Comparison of ENCODE assay signal across 15 cellular contexts in the genomic region with DNA sequence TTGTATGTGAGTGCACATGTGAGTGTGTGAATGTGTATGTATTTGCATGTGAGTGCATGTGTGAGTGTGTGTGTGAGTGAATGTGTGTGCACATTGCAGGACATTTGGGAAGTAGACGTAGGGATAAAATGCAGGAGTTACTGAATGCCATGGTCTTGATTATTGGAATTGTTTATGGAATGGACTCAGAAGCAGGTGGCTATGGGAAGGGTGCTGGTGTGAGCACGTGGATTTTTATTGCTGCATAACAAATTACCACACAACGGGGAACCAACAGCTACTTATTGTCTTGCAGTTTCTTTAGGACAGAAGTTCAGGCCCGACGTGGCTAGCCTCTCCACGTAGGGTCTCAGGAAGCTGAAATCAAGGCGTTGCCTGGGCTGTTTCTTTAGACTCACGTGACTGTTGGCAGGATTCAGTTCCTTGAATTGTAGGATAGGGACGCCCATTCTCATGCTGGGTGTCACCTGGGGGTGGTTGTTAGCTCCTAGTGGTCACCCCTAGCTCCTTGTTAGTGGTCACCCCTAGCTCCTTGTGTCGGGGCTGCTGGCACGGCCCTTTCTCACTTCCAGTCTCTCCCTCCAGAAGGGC. TPM values are rescaled to one million over a fixed set of nuclear protein-coding genes. Genes with fewer than 3 reads are reported as not detected.
DNase-seq lines count a peak whose midpoint lies in the region; ATAC-seq, FAIRE-seq and TF ChIP-seq lines count a peak whose summit lies in the region.
"Had no signal": no experiment of that assay in that cellular context is flagged by ENCODE, and none has a peak within 500 bp of the region (broad histone marks: within the 10 kb centered on the region; RNA-seq: fewer than 3 reads in every experiment).

No MANE protein-coding gene starts in this region.

- peak overlapping the region in 7 of 12 donors; percentile 26 to 75 (median 59) for H3K27ac ChIP-seq in heart left ventricle
- H3K27ac ChIP-seq in K562 (ENCODE audit: extremely low read depth, low read depth, low read length) = no peak overlapping the region
- no peak overlapping the region for H3K27ac ChIP-seq in neuronal stem cell (replicated peaks; ENCODE audit: low read length)
- H3K27ac ChIP-seq in substantia nigra (ENCODE audit: low read depth, low read length, poor library complexity, severe bottlenecking) = no peak overlapping the region
- H3K27ac ChIP-seq: BLaER1 treated with 17β-estradiol and CSF1 and Interleukin-3, amounts not matched to agents 10 nM and 100 nM had no signal

- no peak overlapping the region for H3K23ac ChIP-seq in neuronal stem cell (ENCODE audit: low read depth, low read length, poor library complexity)

- no peak overlapping the region for H3K18ac ChIP-seq in neuronal stem cell (ENCODE audit: low read length)

- no peaks in the 10 kb centered on the region for H3K79me1 ChIP-seq in neuronal stem cell (ENCODE audit: low read depth, low read length)

- no peak for TF ChIP-seq RAD21 in K562 (CRISPR knock-in tag; conservative IDR thresholded peaks at IDR 0.05 in 1 of 2, IDR thresholded peaks at IDR 0.05 in 1 of 2)

- no peak for TF ChIP-seq POLR2A in heart left ventricle (IDR thresholded peaks at IDR 0.05)
- TF ChIP-seq POLR2A in K562 (conservative IDR thresholded peaks at IDR 0.05) = no peak

- no peak overlapping the region for H4K91ac ChIP-seq in neuronal stem cell (ENCODE audit: low read depth, low read length, poor library complexity)

- H3K36me3 ChIP-seq in heart left ventricle (no peaks in the 10 kb centered on the region), K562 (ENCODE audit: control insufficient read depth, insufficient read depth, low read length) (no peaks in the 10 kb centered on the region), neuronal stem cell (replicated peaks in 1 of 2; ENCODE audit: control insufficient read depth in 2 of 2, insufficient read depth in 2 of 2, low read length in 2 of 2) (peaks cover 0 to 3% of the 10 kb centered on the region in 2 donors)
- H3K36me3 ChIP-seq: BLaER1 treated with 17β-estradiol and CSF1 and Interleukin-3, amounts not matched to agents 10 nM and 100 nM had no signal

- H2BK120ac ChIP-seq in neuronal stem cell (ENCODE audit: low read depth, low read length) = no peak overlapping the region

- H3K9me3 ChIP-seq in heart left ventricle (no peaks in the 10 kb centered on the region), K562 (replicated peaks; ENCODE audit: control insufficient read depth, insufficient read depth, low read depth, low read length) (no peaks in the 10 kb centered on the region; the same call in 1 of the 2 replicates), neuronal stem cell (replicated peaks in 1 of 2; ENCODE audit: control insufficient read depth in 2 of 2, insufficient read depth in 1 of 2, low read depth in 1 of 2, low read length in 2 of 2) (peaks cover 0 to 3% of the 10 kb centered on the region in 2 donors)
- H3K9me3 ChIP-seq: BLaER1 treated with 17β-estradiol and CSF1 and Interleukin-3, amounts not matched to agents 10 nM and 100 nM had no signal

- FAIRE-seq in HTR-8/SVneo (lab: Jason Lieb, UNC) (peak; percentile 95), K562 (lab: Jason Lieb, UNC) (no peak)
- FAIRE-seq: H54 had no signal

- H3K14ac ChIP-seq in neuronal stem cell (ENCODE audit: low read length) = peak overlapping the region; percentile 42

- in situ Hi-C loops in K562 (cut with MboI) = no loop called here

- H3K9me1 ChIP-seq in K562 (ENCODE audit: control insufficient read depth, insufficient read depth, low read length) = no peaks in the 10 kb centered on the region

- ATAC-seq in heart left ventricle (peak; percentile 7 to 59 (median 26)), Right ventricle myocardium superior (ENCODE audit: poor library complexity) (no peak), K562 (no peak)
- ATAC-seq: HCT116 had no signal

- no peak overlapping the region for H2AFZ ChIP-seq in K562 (ENCODE audit: low read depth, low read length)
- H2AFZ ChIP-seq in neuronal stem cell (ENCODE audit: low read length) = no peak overlapping the region

- no peaks in the 10 kb centered on the region; the same call in 1 of the 2 replicates for H4K20me1 ChIP-seq in K562 (replicated peaks; ENCODE audit: control insufficient read depth, insufficient read depth, low read length)
- H4K20me1 ChIP-seq: BLaER1 treated with 17β-estradiol and CSF1 and Interleukin-3, amounts not matched to agents 10 nM and 100 nM had no signal

- H2BK15ac ChIP-seq in neuronal stem cell (ENCODE audit: low read length) = no peak overlapping the region

- H3K4me1 ChIP-seq in heart left ventricle (peaks cover 0 to 49% (median 20%) of the 10 kb centered on the region in 12 donors), K562 (replicated peaks in 1 of 2; ENCODE audit: control insufficient read depth in 2 of 2, insufficient read depth in 2 of 2, low read length in 2 of 2) (no peaks in the 10 kb centered on the region), neuronal stem cell (ENCODE audit: control insufficient read depth in 2 of 2, insufficient read depth in 1 of 2, low read depth in 1 of 2, low read length in 2 of 2) (peaks cover 0 to 8% of the 10 kb centered on the region in 2 donors)

- CTCF ChIA-PET in K562 (lab: Yijun Ruan, JAX; ENCODE audit: low intra/inter-chr PET ratio) = interaction anchor here (0.5 kb wide), 1 partner anchor 335 kb away, joined by 3 read pairs; no protein-coding TSS in a partner anchor

- DNase-seq in heart left ventricle = peak in 2 of 5 donors; percentile 39 to 53
- DNase-seq in Right ventricle myocardium superior = no peak
- DNase-seq in HTR-8/SVneo (ENCODE audit: insufficient read length, low spot score) = no peak
- no peak for DNase-seq in K562 (ENCODE audit: extremely low read depth in 1 of 4, low spot score in 3 of 4)
- DNase-seq in neuronal stem cell (ENCODE audit: low spot score) = no peak
- DNase-seq in substantia nigra (lab: John Stamatoyannopoulos, UW) = no peak
- no peak for DNase-seq in NCI-H2029 treated with DMSO at 0.1 percent for 48 hours (lab: John Stamatoyannopoulos, UW)
- no peak for DNase-seq in NCI-H774 (lab: John Stamatoyannopoulos, UW)
- DNase-seq: ACHN; CD4-positive, CD25-positive, alpha-beta regulatory T cell; DMS53 had no signal

- POLR2A ChIA-PET in K562 (lab: Yijun Ruan, JAX) = no interaction called here

- no peak overlapping the region for H2BK12ac ChIP-seq in neuronal stem cell (ENCODE audit: low read length)

- H3K27me3 ChIP-seq in heart left ventricle (no peaks in the 10 kb centered on the region), K562 (ENCODE audit: control insufficient read depth in 2 of 2, insufficient read depth in 2 of 2, low read length in 2 of 2) (peaks cover 17 to 54% of the 10 kb centered on the region in 2 experiments; a peak in 4 of 5 replicates), neuronal stem cell (ENCODE audit: control insufficient read depth in 3 of 3, insufficient read depth in 3 of 3, low read depth in 1 of 3, low read length in 3 of 3) (peaks cover 0 to 22% (median 2%) of the 10 kb centered on the region in 3 experiments)

- TF ChIP-seq EP300 in K562 (IDR thresholded peaks at IDR 0.05; ENCODE audit: low read length) = no peak

- H3K4me2 ChIP-seq in K562 (ENCODE audit: insufficient read depth, low read length) = no peak overlapping the region
- H3K4me2 ChIP-seq in neuronal stem cell (ENCODE audit: insufficient read depth, low read length, poor library complexity, severe bottlenecking) = no peak overlapping the region

- H3K9ac ChIP-seq in K562 (ENCODE audit: insufficient read depth in 1 of 2, low read depth in 2 of 2, low read length in 2 of 2) = no peak overlapping the region
- H3K9ac ChIP-seq in neuronal stem cell (ENCODE audit: low read depth, low read length, poor library complexity) = peak overlapping the region; percentile 65
- H3K9ac ChIP-seq: BLaER1 treated with 17β-estradiol and CSF1 and Interleukin-3, amounts not matched to agents 10 nM and 100 nM had no signal

- no peak overlapping the region for H3K4me3 ChIP-seq in heart left ventricle
- H3K4me3 ChIP-seq in K562 = no peak overlapping the region
- peak overlapping the region in 1 of 2 donors; percentile 54 for H3K4me3 ChIP-seq in neuronal stem cell (ENCODE audit: low read length in 2 of 2)
- H3K4me3 ChIP-seq: BLaER1 treated with 17β-estradiol and CSF1 and Interleukin-3, amounts not matched to agents 10 nM and 100 nM had no signal

- no peak overlapping the region for H4K8ac ChIP-seq in neuronal stem cell (ENCODE audit: low read depth, low read length)

- no peak overlapping the region for H2AK5ac ChIP-seq in neuronal stem cell (ENCODE audit: low read depth, low read length)

- intact Hi-C loops in heart left ventricle (cut with DNase I) (loop anchor here in 8 of 10 donors (5.0 to 10.0 kb wide), 9 partner anchors 88 to 348 kb away; no protein-coding TSS in a partner anchor), Right ventricle myocardium superior (cut with DNase I) (no loop called here), K562 (cut with micrococcal nuclease) (no loop called here)

- TF ChIP-seq CTCF in heart left ventricle (IDR thresholded peaks at IDR 0.05) = no peak
- TF ChIP-seq CTCF in K562 (IDR thresholded peaks at IDR 0.05 in 2 of 3, conservative IDR thresholded peaks at IDR 0.05 in 1 of 3; ENCODE audit: insufficient read depth in 2 of 3, low read depth in 1 of 3, low read length in 3 of 3) = no peak

- whole genome bisulfite sequencing in heart left ventricle, 4 donors = 63 to 92% (median 75%) methylated on average over 11 of the region's 11 CpGs
- 1% methylated on average over 11 of the region's 11 CpGs for WGBS in K562 (ENCODE audit: insufficient coverage, low coverage, missing lambda C conversion rate)
- no CpG with 5 or more reads among the region's 11 CpGs for WGBS in neuronal stem cell (ENCODE audit: extremely low coverage in 2 of 2, insufficient read length in 2 of 2, insufficient replicate concordance in 1 of 2), 2 donors

- no peak overlapping the region for H3K4ac ChIP-seq in neuronal stem cell (ENCODE audit: low read length)

- H2BK5ac ChIP-seq in neuronal stem cell (ENCODE audit: low read length) = no peak overlapping the region

- no peaks in the 10 kb centered on the region for H3K79me2 ChIP-seq in K562 (ENCODE audit: control insufficient read depth, insufficient read depth, low read length)

- BruUV-seq in K562 (replicated peaks; lab: Mats Ljungman, UMichigan) = no TSS peak

RNA-seq across cellular contexts. Expression of a gene that starts 48.3 kb away (rescaled TPM):
- total RNA-seq in heart left ventricle (10 to 100 TPM; 32.8 to 61.7 (median 42.4) TPM), Right ventricle myocardium superior (52.7 TPM), K562 (2014; rRNA removed) (17.3 and 19.8 TPM in 2 replicates), K562 (2014; rRNA removed; fragmentation: Illumina TruSeq; extraction: Trizol) (31.8 and 34.7 TPM in 2 replicates), K562 (2015; rRNA removed; fragmentation: Illumina TruSeq; extraction: Trizol) (21.4 and 22.3 TPM in 2 replicates), K562 (2021) (20.3 and 22.3 TPM in 2 replicates)
- polyA plus RNA-seq in heart left ventricle (10 to 100 TPM; 39.4 to 78.2 TPM), K562 (2011; rRNA removed) (40.5 and 57.0 TPM in 2 replicates), K562 (2014; fragmentation: Illumina TruSeq; extraction: Trizol) (29.5 and 30.7 TPM in 2 replicates), K562 (2014; fragmentation: Nextera tagmentation; extraction: Ambion mirVana) (10 to 100 TPM; 18.3 to 26.3 TPM), K562 (2014; rRNA removed) (28.4 TPM in 2 replicates)
- total RNA-seq in K562 (2011; cell fraction: chromatin; rRNA removed; ENCODE audit: low replicate concordance) = 14.9 and 16.7 TPM in 2 replicates
- total RNA-seq in K562 (2011; cell fraction: nucleolus; rRNA removed) = 14.5 and 19.6 TPM in 2 replicates
- total RNA-seq in K562 (2011; cell fraction: nucleoplasm; rRNA removed) = 14.4 and 19.2 TPM in 2 replicates
- polyA plus RNA-seq in K562 (2011; cell fraction: cytosol; rRNA removed) = 14.8 and 19.1 TPM in 2 replicates
- polyA plus RNA-seq in K562 (2011; cell fraction: nucleus; rRNA removed) = 25.6 and 26.6 TPM in 2 replicates
- polyA plus RNA-seq in K562 (2012) = 19.9 and 24.6 TPM in 2 replicates
- polyA minus RNA-seq in K562 (2011; rRNA and poly(A)+ RNA removed) = 25.2 and 28.4 TPM in 2 replicates
- 4.7 and 5.0 TPM in 2 replicates for polyA minus RNA-seq in K562 (2011; cell fraction: cytosol; rRNA and poly(A)+ RNA removed)
- polyA minus RNA-seq in K562 (2011; cell fraction: nucleus; rRNA and poly(A)+ RNA removed) = 6.2 and 17.2 TPM in 2 replicates
- polyA plus RNA-seq in neuronal stem cell (2013, experiment 1 of 2) = 25.9 TPM
- polyA plus RNA-seq in neuronal stem cell (2013, experiment 2 of 2) = 26.0 TPM
- total RNA-seq: A172 had no signal

Comparison
In these comparisons a context has a peak if more than half of its experiments do, and no peak if none do; other contexts are left out.
1. ATAC-seq: peak in heart left ventricle (4 of 4); none in Right ventricle myocardium superior (single experiment) and K562 (single experiment).
2. intact Hi-C loops: an anchor here in heart left ventricle (5.0 to 10.0 kb wide); none called in Right ventricle myocardium superior and K562.
3. H3K27ac ChIP-seq: peak in heart left ventricle (7 of 12); none in K562 (single experiment), neuronal stem cell (single experiment) and substantia nigra (single experiment).